Comparison of ENCODE assay signal across 15 cellular contexts in genomic region chrX:13415551-13415950, GRCh38.
"Had no signal": no experiment of that assay in that cellular context is flagged by ENCODE, and none has a peak within 500 bp of the region (broad histone marks: within the 10 kb centered on the region; RNA-seq: fewer than 3 reads in every experiment).

No MANE protein-coding gene starts in this region.

- H3K9me3 ChIP-seq: SK-N-SH had no signal

- DNase-seq: IMR-90, Kasumi-1, MM.1S, NCI-H1092 treated with DMSO at 0.1 percent for 48 hours, NCI-H187, NCI-H2029 treated with DMSO at 0.1 percent for 48 hours, NCI-H345, NCI-H526 treated with DMSO at 0.1 percent for 48 hours, NCI-H774, PC-3, SHP77, SK-N-SH had no signal

- FAIRE-seq: HepG2 had no signal

- H3K9ac ChIP-seq: KMS-11, SK-N-SH had no signal

- H3K27ac ChIP-seq: KMS-11, RWPE1 had no signal

- H3K9me2 ChIP-seq: SK-N-SH had no signal

- H3K4me2 ChIP-seq: KMS-11, SK-N-SH had no signal
